In genomic region chr5:107551088-107551487, GRCh38 we compare ENCODE assay signal across 23 cellular contexts.
"Had no signal": no experiment of that assay in that cellular context is flagged by ENCODE, and none has a peak within 500 bp of the region (broad histone marks: within the 10 kb centered on the region; RNA-seq: fewer than 3 reads in every experiment).

No MANE protein-coding gene starts in this region.

- H3K4me1 Mint-ChIP-seq: activated naive CD4-positive, alpha-beta T cell treated with anti-CD3 and anti-CD28 coated beads, Interleukin-2, amount 10 ng/mL, durations not matched to agents 7 days and 5 days; activated naive CD8-positive, alpha-beta T cell treated with anti-CD3 and anti-CD28 coated beads for 36 hours; IgD-negative memory B cell; T-cell had no signal

- H3K4me3 Mint-ChIP-seq: activated CD8-positive, alpha-beta T cell treated with anti-CD3 and anti-CD28 coated beads for 36 hours; activated naive CD4-positive, alpha-beta T cell treated with anti-CD3 and anti-CD28 coated beads, Interleukin-2, amount 10 ng/mL, durations not matched to agents 7 days and 5 days; activated naive CD8-positive, alpha-beta T cell treated with anti-CD3 and anti-CD28 coated beads for 36 hours; activated T-cell treated with anti-CD3 and anti-CD28 coated beads, Interleukin-2, amount 50 U/mL, for 72 hours; IgD-negative memory B cell; T-cell had no signal

- H3K36me3 Mint-ChIP-seq: activated naive CD4-positive, alpha-beta T cell treated with anti-CD3 and anti-CD28 coated beads, Interleukin-2, amount 10 ng/mL, durations not matched to agents 7 days and 5 days; activated naive CD8-positive, alpha-beta T cell treated with anti-CD3 and anti-CD28 coated beads for 36 hours; IgD-negative memory B cell; T-cell had no signal

- H3K27ac ChIP-seq: PC-9, SK-N-MC, VCaP had no signal

- H3K27me3 Mint-ChIP-seq: IgD-negative memory B cell had no signal

- H3K27ac Mint-ChIP-seq: activated CD8-positive, alpha-beta T cell treated with anti-CD3 and anti-CD28 coated beads for 36 hours; activated naive CD4-positive, alpha-beta T cell treated with anti-CD3 and anti-CD28 coated beads, Interleukin-2, amount 10 ng/mL, durations not matched to agents 7 days and 5 days; activated naive CD8-positive, alpha-beta T cell treated with anti-CD3 and anti-CD28 coated beads for 36 hours; activated T-cell treated with anti-CD3 and anti-CD28 coated beads, Interleukin-2, amount 50 U/mL, for 72 hours; activated T-helper 2 cell treated with anti-CD3 and anti-CD28 coated beads, Interferon-gamma antibody, Interleukin-2, Interleukin-4, amounts not matched to agents 10 μg/mL and 5 μg/mL and 100 μg/mL, durations not matched to agents 14 hours and 24 hours and 36 hours; IgD-negative memory B cell; T-cell had no signal

- ATAC-seq: activated CD8-positive, alpha-beta T cell treated with anti-CD3 and anti-CD28 coated beads for 36 hours; activated T-cell treated with anti-CD3 and anti-CD28 coated beads, Interleukin-2, amount 50 U/mL, for 72 hours; T-cell had no signal

- H3K4me3 ChIP-seq: PC-9, SK-N-MC had no signal

- DNase-seq: activated CD4-positive, CD25-positive, alpha-beta regulatory T cell; activated CD8-positive, alpha-beta memory T cell treated with anti-CD3 and anti-CD28 coated beads, Interleukin-2, amount 50 U/mL, for 4 hours; activated CD8-positive, alpha-beta T cell treated with anti-CD3 and anti-CD28 coated beads for 36 hours; activated gamma-delta T cell treated with Interleukin-2 at 50 U/mL for 16 hours; activated naive CD4-positive, alpha-beta T cell treated with anti-CD3 and anti-CD28 coated beads, Interleukin-2, amount 10 ng/mL, durations not matched to agents 7 days and 5 days; activated naive CD8-positive, alpha-beta T cell treated with anti-CD3 and anti-CD28 coated beads for 36 hours; activated T-cell treated with anti-CD3 and anti-CD28 coated beads, Interleukin-2, amount 50 U/mL, for 72 hours; caudate nucleus; KG1; NCI-H1048; NCI-H1417 treated with DMSO at 0.1 percent for 48 hours; NCI-H1694; NCI-H2081; NCI-H524 treated with DMSO at 0.1 percent for 48 hours; NCI-H82; PC-9; T-cell; T-helper 2 cell; T1000 had no signal

- H3K9me3 Mint-ChIP-seq: activated CD8-positive, alpha-beta T cell treated with anti-CD3 and anti-CD28 coated beads for 36 hours; activated naive CD4-positive, alpha-beta T cell treated with anti-CD3 and anti-CD28 coated beads, Interleukin-2, amount 10 ng/mL, durations not matched to agents 7 days and 5 days; activated naive CD8-positive, alpha-beta T cell treated with anti-CD3 and anti-CD28 coated beads for 36 hours; activated T-cell treated with anti-CD3 and anti-CD28 coated beads, Interleukin-2, amount 50 U/mL, for 72 hours; activated T-helper 2 cell treated with anti-CD3 and anti-CD28 coated beads, Interferon-gamma antibody, Interleukin-2, Interleukin-4, amounts not matched to agents 10 μg/mL and 5 μg/mL and 100 μg/mL, durations not matched to agents 14 hours and 24 hours and 36 hours; IgD-negative memory B cell; T-cell had no signal
